23 cellular contexts compared by ENCODE assay signal in genomic region chr15:22813844-22814243, GRCh38.
"Had no signal": no experiment of that assay in that cellular context is flagged by ENCODE, and none has a peak within 500 bp of the region (broad histone marks: within the 10 kb centered on the region; RNA-seq: fewer than 3 reads in every experiment).

No MANE protein-coding gene starts in this region.

- H3K4me3 Mint-ChIP-seq: natural killer cell; nephron; neural progenitor cell; stimulated activated effector memory CD8-positive, alpha-beta T cell treated with anti-CD3 and anti-CD28 coated beads, Interleukin-12 subunit alpha, Interleukin-12 subunit beta, amount 100 ng/mL, for 72 hours; stimulated activated naive CD8-positive, alpha-beta T cell treated with anti-CD3 and anti-CD28 coated beads, Interleukin-15, Interleukin-2, amounts not matched to agents 100 ng/mL and 50 ng/mL, for 24 hours had no signal

- H3K36me3 Mint-ChIP-seq: natural killer cell had no signal

- H3K4me1 Mint-ChIP-seq: nephron, neural progenitor cell had no signal

- H3K9me3 Mint-ChIP-seq: natural killer cell; nephron; neural progenitor cell; stimulated activated effector memory CD8-positive, alpha-beta T cell treated with anti-CD3 and anti-CD28 coated beads, Interleukin-12 subunit alpha, Interleukin-12 subunit beta, amount 100 ng/mL, for 72 hours; stimulated activated naive CD8-positive, alpha-beta T cell treated with anti-CD3 and anti-CD28 coated beads, Interleukin-15, Interleukin-2, amounts not matched to agents 100 ng/mL and 50 ng/mL, for 24 hours had no signal

- DNase-seq: natural killer cell; occipital lobe; ovary; posterior cingulate gyrus; psoas muscle; right cardiac atrium; right lobe of liver; sigmoid colon; small intestine; stimulated activated CD4-positive, alpha-beta T cell treated with anti-CD3 and anti-CD28 coated beads, Interleukin-15, amount 100 ng/mL, for 24 hours; stimulated activated CD4-positive, alpha-beta T cell treated with anti-CD3 and anti-CD28 coated beads, Interleukin-2, amount 100 ng/mL, for 24 hours; stimulated activated CD4-positive, alpha-beta T cell treated with anti-CD3 and anti-CD28 coated beads, Interleukin-2, amount 100 ng/mL, for 48 hours; stimulated activated CD4-positive, alpha-beta T cell treated with anti-CD3 and anti-CD28 coated beads, Interleukin-4, amount 100 ng/mL, for 24 hours; stimulated activated naive CD4-positive, alpha-beta T cell treated with Interleukin-2 at 50 U/mL for 16 hours; stomach; thyroid gland; trophoblast cell; upper lobe of left lung had no signal

- H3K27me3 Mint-ChIP-seq: progenitor cell of endocrine pancreas; stimulated activated naive CD8-positive, alpha-beta T cell treated with anti-CD3 and anti-CD28 coated beads, Interleukin-15, Interleukin-2, amounts not matched to agents 100 ng/mL and 50 ng/mL, for 24 hours had no signal

- ATAC-seq: natural killer cell; psoas muscle; right cardiac atrium; right lobe of liver; stimulated activated effector memory CD8-positive, alpha-beta T cell treated with anti-CD3 and anti-CD28 coated beads, Interleukin-12 subunit alpha, Interleukin-12 subunit beta, amount 100 ng/mL, for 72 hours had no signal

- H3K27ac Mint-ChIP-seq: natural killer cell; nephron; neural progenitor cell; progenitor cell of endocrine pancreas; stimulated activated effector memory CD8-positive, alpha-beta T cell treated with anti-CD3 and anti-CD28 coated beads, Interleukin-12 subunit alpha, Interleukin-12 subunit beta, amount 100 ng/mL, for 72 hours; stimulated activated naive CD8-positive, alpha-beta T cell treated with anti-CD3 and anti-CD28 coated beads, Interleukin-15, Interleukin-2, amounts not matched to agents 100 ng/mL and 50 ng/mL, for 24 hours had no signal
